In the genomic region with DNA sequence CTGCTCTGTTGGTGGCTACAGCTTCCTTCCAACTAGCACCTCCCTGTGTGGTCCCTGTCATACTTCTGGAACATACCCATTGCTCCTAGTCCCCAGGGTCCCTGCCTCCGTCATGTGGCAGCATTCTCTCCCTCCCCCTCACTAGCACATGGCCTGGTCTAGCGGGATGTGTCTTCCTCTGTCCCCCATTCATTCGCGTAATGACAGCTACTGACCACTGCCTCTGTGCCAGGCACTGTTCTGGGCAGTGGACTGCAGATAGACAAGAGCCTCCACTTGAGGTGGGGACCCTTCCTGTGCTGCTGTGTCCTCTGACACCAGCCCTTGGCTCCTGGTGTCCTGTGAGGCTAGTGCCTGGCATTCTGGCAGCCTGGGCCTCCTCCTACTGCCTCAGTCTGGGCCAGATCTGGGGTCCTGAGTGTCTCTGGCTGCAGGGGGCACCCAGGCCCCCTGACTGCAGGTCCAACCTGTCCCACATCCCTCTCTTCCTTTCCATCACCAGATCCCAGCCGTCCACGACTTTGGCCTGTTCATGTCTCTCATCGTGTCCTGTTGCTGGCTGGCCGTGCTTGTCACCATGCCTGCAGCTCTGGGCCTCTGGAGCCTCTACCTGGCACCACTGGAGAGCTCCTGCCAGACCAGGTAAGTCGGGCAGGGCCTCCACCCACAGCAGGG, we compare ENCODE assay signal across 31 cellular contexts. TPM values are rescaled to one million over a fixed set of nuclear protein-coding genes. Genes with fewer than 3 reads are reported as not detected.
"Had no signal": no experiment of that assay in that cellular context is flagged by ENCODE, and none has a peak within 500 bp of the region (broad histone marks: within the 10 kb centered on the region; RNA-seq: fewer than 3 reads in every experiment).

No MANE protein-coding gene starts in this region.

- H3K4me1 ChIP-seq: breast epithelium, esophagus squamous epithelium, heart right ventricle, left ventricle myocardium inferior, parathyroid adenoma, right atrium auricular region, suprapubic skin, tibial nerve had no signal

- H2AFZ ChIP-seq: parathyroid adenoma had no signal

- H3K4me3 Mint-ChIP-seq: activated CD4-positive, alpha-beta memory T cell treated with anti-CD3 and anti-CD28 coated beads for 36 hours; activated CD4-positive, alpha-beta T cell treated with anti-CD3 and anti-CD28 coated beads, Interleukin-2, amount 10 ng/mL, durations not matched to agents 24 days and 14 days; activated naive CD4-positive, alpha-beta T cell treated with anti-CD3 and anti-CD28 coated beads for 36 hours; activated naive CD8-positive, alpha-beta T cell treated with anti-CD3 and anti-CD28 coated beads for 36 hours; activated T-cell treated with anti-CD3 and anti-CD28 coated beads, Interleukin-2, amount 50 U/mL, for 4 hours; central memory CD8-positive, alpha-beta T cell; nephron progenitor cell had no signal

- H3K4me1 Mint-ChIP-seq: activated CD4-positive, alpha-beta T cell treated with anti-CD3 and anti-CD28 coated beads, Interleukin-2, amount 10 ng/mL, durations not matched to agents 24 days and 14 days; activated naive CD8-positive, alpha-beta T cell treated with anti-CD3 and anti-CD28 coated beads for 36 hours; central memory CD8-positive, alpha-beta T cell had no signal

- H3K4me3 ChIP-seq: breast epithelium, esophagus squamous epithelium, heart right ventricle, left ventricle myocardium inferior, lung, mucosa of descending colon, right atrium auricular region, suprapubic skin, tibial nerve had no signal

- ATAC-seq: activated T-cell treated with anti-CD3 and anti-CD28 coated beads, Interleukin-2, amount 50 U/mL, for 4 hours; heart right ventricle; mucosa of descending colon had no signal

- H3K27me3 ChIP-seq: breast epithelium, right atrium auricular region, tibial nerve had no signal

- H3K27ac Mint-ChIP-seq: activated CD4-positive, alpha-beta memory T cell treated with anti-CD3 and anti-CD28 coated beads for 36 hours; activated CD4-positive, alpha-beta T cell treated with anti-CD3 and anti-CD28 coated beads, Interleukin-2, amount 10 ng/mL, durations not matched to agents 24 days and 14 days; activated naive CD4-positive, alpha-beta T cell treated with anti-CD3 and anti-CD28 coated beads for 36 hours; activated naive CD8-positive, alpha-beta T cell treated with anti-CD3 and anti-CD28 coated beads for 36 hours; activated T-helper 2 cell treated with anti-CD3 and anti-CD28 coated beads, Interferon-gamma antibody, Interleukin-2, Interleukin-4, amounts not matched to agents 10 μg/mL and 5 μg/mL and 100 μg/mL, durations not matched to agents 14 hours and 24 hours and 36 hours; nephron progenitor cell had no signal

- H3K36me3 Mint-ChIP-seq: activated CD4-positive, alpha-beta memory T cell treated with anti-CD3 and anti-CD28 coated beads for 36 hours; activated naive CD8-positive, alpha-beta T cell treated with anti-CD3 and anti-CD28 coated beads for 36 hours had no signal

- H3K36me3 ChIP-seq: breast epithelium, esophagus squamous epithelium, heart right ventricle, left ventricle myocardium inferior, right atrium auricular region, suprapubic skin, tibial nerve had no signal

- H3K27me3 Mint-ChIP-seq: activated CD4-positive, alpha-beta T cell treated with anti-CD3 and anti-CD28 coated beads, Interleukin-2, amount 10 ng/mL, durations not matched to agents 24 days and 14 days; activated naive CD8-positive, alpha-beta T cell treated with anti-CD3 and anti-CD28 coated beads for 36 hours had no signal

- H3K9me3 ChIP-seq: breast epithelium, esophagus squamous epithelium, mucosa of descending colon, suprapubic skin had no signal

- H3K27ac ChIP-seq: breast epithelium, epithelial cell of prostate, esophagus squamous epithelium, heart right ventricle, left ventricle myocardium inferior, parathyroid adenoma, right atrium auricular region, suprapubic skin, tibial nerve, VCaP had no signal

- H3K9ac ChIP-seq: parathyroid adenoma had no signal

- H3K9me3 Mint-ChIP-seq: activated T-cell treated with anti-CD3 and anti-CD28 coated beads, Interleukin-2, amount 50 U/mL, for 4 hours; activated T-helper 2 cell treated with anti-CD3 and anti-CD28 coated beads, Interferon-gamma antibody, Interleukin-2, Interleukin-4, amounts not matched to agents 10 μg/mL and 5 μg/mL and 100 μg/mL, durations not matched to agents 14 hours and 24 hours and 36 hours had no signal

- DNase-seq: activated CD4-positive, alpha-beta memory T cell treated with anti-CD3 and anti-CD28 coated beads for 36 hours; activated CD4-positive, alpha-beta T cell treated with anti-CD3 and anti-CD28 coated beads, Interleukin-2, amount 10 ng/mL, durations not matched to agents 24 days and 14 days; activated CD4-positive, CD25-positive, alpha-beta regulatory T cell treated with anti-CD3 and anti-CD28 coated beads, Interleukin-2, amount 50 U/mL, for 72 hours; activated CD8-positive, alpha-beta memory T cell treated with anti-CD3 and anti-CD28 coated beads, Interleukin-2, amount 50 U/mL, for 48 hours; activated naive CD4-positive, alpha-beta T cell treated with anti-CD3 and anti-CD28 coated beads for 36 hours; activated naive CD8-positive, alpha-beta T cell treated with anti-CD3 and anti-CD28 coated beads for 36 hours; activated T-cell treated with anti-CD3 and anti-CD28 coated beads, Interleukin-2, amount 50 U/mL, for 4 hours; amygdala; dermis blood vessel endothelial cell; effector CD4-positive, alpha-beta T cell; esophagus squamous epithelium; foreskin melanocyte; heart right ventricle; left ventricle myocardium inferior; mesendoderm; mucosa of descending colon; nephron progenitor cell; nucleus accumbens; stimulated activated CD4-positive, alpha-beta T cell treated with anti-CD3 and anti-CD28 coated beads, Interleukin-15, amount 100 ng/mL, for 24 hours; stimulated activated CD4-positive, alpha-beta T cell treated with anti-CD3 and anti-CD28 coated beads, Interleukin-2, amount 100 ng/mL, for 24 hours; stimulated activated naive CD4-positive, alpha-beta T cell had no signal

RNA-seq across cellular contexts. Expression of a gene that starts 38.1 kb away (rescaled TPM):
- total RNA-seq: dermis blood vessel endothelial cell, left ventricle myocardium inferior, suprapubic skin had no signal
